23 cellular contexts compared by ENCODE assay signal in the genomic region with DNA sequence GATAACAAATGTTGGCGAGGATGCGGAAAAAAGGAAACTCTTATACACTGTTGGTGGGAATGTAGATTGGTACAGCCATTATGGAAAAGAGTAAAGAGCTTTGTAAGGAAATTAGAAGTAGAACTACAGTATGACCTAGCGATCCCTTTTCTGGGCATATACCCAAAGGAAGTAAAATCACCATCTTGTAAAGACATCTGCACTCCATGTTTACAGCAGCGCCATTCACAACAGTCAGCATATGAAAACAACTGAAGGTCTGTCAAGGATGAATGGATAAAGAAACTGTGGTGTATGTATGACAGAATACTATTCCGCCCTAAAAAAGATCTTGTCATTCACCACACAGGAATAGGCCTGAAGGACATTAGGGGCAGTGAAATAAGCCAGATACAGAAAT.
"Had no signal": no experiment of that assay in that cellular context is flagged by ENCODE, and none has a peak within 500 bp of the region (broad histone marks: within the 10 kb centered on the region; RNA-seq: fewer than 3 reads in every experiment).

No MANE protein-coding gene starts in this region.

- DNase-seq: dorsolateral prefrontal cortex; effector memory CD4-positive, alpha-beta T cell; glutamatergic neuron; immature natural killer cell; left cardiac atrium; left ventricle myocardium inferior; natural killer cell; ovary; psoas muscle; retina; right lobe of liver; stimulated activated CD4-positive, alpha-beta T cell treated with anti-CD3 and anti-CD28 coated beads, Interleukin-4, amount 100 ng/mL, for 1 hour; stimulated activated CD8-positive, alpha-beta memory T cell treated with anti-CD3 and anti-CD28 coated beads, Interleukin-4, amount 100 ng/mL, for 48 hours; testis; upper lobe of right lung had no signal

- H3K27me3 ChIP-seq: dorsolateral prefrontal cortex, esophagus muscularis mucosa, gastroesophageal sphincter, ovary, right lobe of liver, testis, tibial nerve, upper lobe of right lung, vagina had no signal

- H3K27ac ChIP-seq: coronary artery, epithelial cell of prostate, esophagus muscularis mucosa, gastroesophageal sphincter, left ventricle myocardium inferior, lower lobe of right lung, ovary, psoas muscle, right lobe of liver, testis, tibial nerve, upper lobe of right lung, vagina had no signal

- H3K4me3 ChIP-seq: coronary artery, dorsolateral prefrontal cortex, esophagus muscularis mucosa, gastroesophageal sphincter, left ventricle myocardium inferior, lower lobe of right lung, ovary, psoas muscle, right lobe of liver, testis, tibial nerve, upper lobe of right lung, vagina had no signal

- H3K36me3 ChIP-seq: ovary, vagina had no signal

- ATAC-seq: gastroesophageal sphincter; left cardiac atrium; lower lobe of right lung; natural killer cell; psoas muscle; right lobe of liver; stimulated activated effector memory CD8-positive, alpha-beta T cell treated with anti-CD3 and anti-CD28 coated beads, Interleukin-12 subunit alpha, Interleukin-12 subunit beta, amount 100 ng/mL, for 72 hours; upper lobe of right lung had no signal

- H3K9me3 ChIP-seq: esophagus muscularis mucosa, gastroesophageal sphincter, lower lobe of right lung, ovary, right lobe of liver, testis, upper lobe of right lung, vagina had no signal

- H3K4me1 ChIP-seq: testis had no signal
